ENCODE assay signal across 8 cellular contexts in genomic region chr3:177196473-177197040, GRCh38. TPM values are rescaled to one million over a fixed set of nuclear protein-coding genes. Genes with fewer than 3 reads are reported as not detected.
DNase-seq lines count a peak whose midpoint lies in the region; ATAC-seq and TF ChIP-seq lines count a peak whose summit lies in the region.

No MANE protein-coding gene starts in this region.

- H3K27me3 Mint-ChIP-seq in T-helper 2 cell treated with Interferon-gamma antibody and Interleukin-4, amounts not matched to agents 5 μg/mL and 100 μg/mL, for 36 hours (ENCODE audit: low read depth), result no peaks in the 10 kb centered on the region
- no peaks in the 10 kb centered on the region for H3K27me3 Mint-ChIP-seq in chondrocyte (ENCODE audit: low read depth)

- H3K4me1 Mint-ChIP-seq in T-helper 2 cell treated with Interferon-gamma antibody and Interleukin-4, amounts not matched to agents 5 μg/mL and 100 μg/mL, for 36 hours (ENCODE audit: low read depth), result peaks cover 46% of the 10 kb centered on the region
- peaks cover 54% of the 10 kb centered on the region for H3K4me1 Mint-ChIP-seq in chondrocyte (ENCODE audit: low read depth)

- peak overlapping the region; percentile 100 for H3K27ac Mint-ChIP-seq in T-helper 2 cell treated with Interferon-gamma antibody and Interleukin-4, amounts not matched to agents 5 μg/mL and 100 μg/mL, for 36 hours
- H3K27ac Mint-ChIP-seq in chondrocyte (ENCODE audit: unreplicated experiment), result peak overlapping the region; percentile 96

- H3K36me3 Mint-ChIP-seq in T-helper 2 cell treated with Interferon-gamma antibody and Interleukin-4, amounts not matched to agents 5 μg/mL and 100 μg/mL, for 36 hours (ENCODE audit: low read depth), result peaks cover 35% of the 10 kb centered on the region
- peaks cover 3% of the 10 kb centered on the region for H3K36me3 Mint-ChIP-seq in chondrocyte (ENCODE audit: low read depth)

- no peak for TF ChIP-seq CTCF in chondrocyte (IDR thresholded peaks at IDR 0.05)

- ATAC-seq in HG02759 (IDR thresholded peaks at IDR 0.05; ENCODE audit: unreplicated experiment), result peak; percentile 14
- ATAC-seq in left lobe of liver, result peak; percentile 11
- no peak for ATAC-seq in GM19467 (IDR thresholded peaks at IDR 0.05; ENCODE audit: unreplicated experiment)

- DNase-seq in DMS79 (lab: John Stamatoyannopoulos, UW) (peak; percentile 41), chondrocyte (ENCODE audit: low spot score) (no peak), left lobe of liver (ENCODE audit: low spot score) (peak; percentile 46), mesenteric fat pad (ENCODE audit: low spot score) (no peak)
- peak; percentile 33 for DNase-seq in T-helper 2 cell treated with Interferon-gamma antibody and Interleukin-4, amounts not matched to agents 5 μg/mL and 100 μg/mL, for 36 hours (ENCODE audit: low spot score)
- DNase-seq in stimulated activated CD4-positive, alpha-beta T cell treated with anti-CD3 and anti-CD28 coated beads, Interleukin-4, amount 100 ng/mL, for 1 hour, result peak; percentile 45

- H3K9me3 Mint-ChIP-seq in T-helper 2 cell treated with Interferon-gamma antibody and Interleukin-4, amounts not matched to agents 5 μg/mL and 100 μg/mL, for 36 hours, result no peaks in the 10 kb centered on the region
- no peaks in the 10 kb centered on the region for H3K9me3 Mint-ChIP-seq in chondrocyte (ENCODE audit: low read depth)

- peak overlapping the region; percentile 93 for H3K4me3 Mint-ChIP-seq in T-helper 2 cell treated with Interferon-gamma antibody and Interleukin-4, amounts not matched to agents 5 μg/mL and 100 μg/mL, for 36 hours
- H3K4me3 Mint-ChIP-seq in chondrocyte (ENCODE audit: unreplicated experiment), result peak overlapping the region; percentile 97

RNA-seq across cellular contexts. Expression of gene TBL1XR1, which starts 0.7 kb away (rescaled TPM):
- 225 to 372 TPM (median 357 TPM) in 3 replicates for total RNA-seq in chondrocyte
- 57.1 TPM for total RNA-seq in left lobe of liver
- total RNA-seq in mesenteric fat pad, result 142 TPM

Comparison
In these comparisons a context has a peak if more than half of its experiments do, and no peak if none do; other contexts are left out.
1. DNase-seq: peak in DMS79 (single experiment), T-helper 2 cell treated with Interferon-gamma antibody and Interleukin-4, amounts not matched to agents 5 μg/mL and 100 μg/mL, for 36 hours (single experiment), left lobe of liver (single experiment) and stimulated activated CD4-positive, alpha-beta T cell treated with anti-CD3 and anti-CD28 coated beads, Interleukin-4, amount 100 ng/mL, for 1 hour (single experiment); none in chondrocyte (single experiment) and mesenteric fat pad (single experiment).